In genomic region chr2:235638541-235639192, GRCh38 we compare ENCODE assay signal across 1 cellular context.
TF ChIP-seq lines count a peak whose summit lies in the region.

No MANE protein-coding gene starts in this region.

TF ChIP-seq in SK-N-SH, 30 proteins besides CTCF, POLR2A, EP300 and RAD21 (continued from another document):
- TF ChIP-seq, protein P1, sequence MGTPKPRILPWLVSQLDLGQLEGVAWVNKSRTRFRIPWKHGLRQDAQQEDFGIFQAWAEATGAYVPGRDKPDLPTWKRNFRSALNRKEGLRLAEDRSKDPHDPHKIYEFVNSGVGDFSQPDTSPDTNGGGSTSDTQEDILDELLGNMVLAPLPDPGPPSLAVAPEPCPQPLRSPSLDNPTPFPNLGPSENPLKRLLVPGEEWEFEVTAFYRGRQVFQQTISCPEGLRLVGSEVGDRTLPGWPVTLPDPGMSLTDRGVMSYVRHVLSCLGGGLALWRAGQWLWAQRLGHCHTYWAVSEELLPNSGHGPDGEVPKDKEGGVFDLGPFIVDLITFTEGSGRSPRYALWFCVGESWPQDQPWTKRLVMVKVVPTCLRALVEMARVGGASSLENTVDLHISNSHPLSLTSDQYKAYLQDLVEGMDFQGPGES (IDR thresholded peaks at IDR 0.05; ENCODE audit: low read depth, low read length) = no peak
- TF ChIP-seq FOXM1 (IDR thresholded peaks at IDR 0.05; ENCODE audit: low read depth) (no peak), ZBTB33 (IDR thresholded peaks at IDR 0.05; ENCODE audit: borderline replicate concordance, low read depth) (no peak), RCOR1 (IDR thresholded peaks at IDR 0.05; ENCODE audit: low read length) (no peak), POLR2AphosphoS5 (IDR thresholded peaks at IDR 0.05; ENCODE audit: low read depth, low read length) (no peak), GATA2 (CRISPR knock-in tag; IDR thresholded peaks at IDR 0.05) (no peak), CHD2 (IDR thresholded peaks at IDR 0.05; ENCODE audit: low read length, partially characterized antibody) (no peak), TEAD4 (IDR thresholded peaks at IDR 0.05; ENCODE audit: borderline replicate concordance, insufficient read depth) (no peak)
